Comparison of ENCODE assay signal across 17 cellular contexts in the genomic region with DNA sequence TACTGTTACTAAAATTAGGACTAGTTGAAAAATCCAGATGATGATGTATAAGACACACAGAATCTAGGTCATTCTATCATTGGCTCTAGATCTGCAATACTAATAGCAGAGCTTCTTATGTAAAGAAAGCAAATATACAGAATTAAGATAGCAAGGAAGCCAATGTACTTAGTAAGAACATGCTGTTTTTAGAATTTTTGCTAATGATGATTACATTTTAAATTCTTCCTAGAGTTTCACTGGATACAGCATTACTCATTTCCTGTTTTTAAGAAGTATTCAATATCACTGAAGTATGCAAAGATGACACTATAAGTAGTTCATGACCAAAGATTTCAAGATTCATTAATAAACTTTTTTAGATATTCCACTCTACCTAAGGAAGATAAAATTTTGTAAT.
DNase-seq lines count a peak whose midpoint lies in the region; ATAC-seq, FAIRE-seq and TF ChIP-seq lines count a peak whose summit lies in the region.
"Had no signal": no experiment of that assay in that cellular context is flagged by ENCODE, and none has a peak within 500 bp of the region (broad histone marks: within the 10 kb centered on the region; RNA-seq: fewer than 3 reads in every experiment).

No MANE protein-coding gene starts in this region.

- no peak overlapping the region for H4K91ac ChIP-seq in mesenchymal stem cell (ENCODE audit: low read length)

- H3K4me3 ChIP-seq in DOHH2 (ENCODE audit: low read length), result no peak overlapping the region
- H3K4me3 ChIP-seq in endothelial cell of umbilical vein (replicated peaks in 1 of 3; ENCODE audit: insufficient read depth in 1 of 3, low read depth in 1 of 3, low read length in 3 of 3), result no peak overlapping the region
- H3K4me3 ChIP-seq in mesenchymal stem cell (ENCODE audit: insufficient read depth in 1 of 2, low read depth in 1 of 2, low read length in 2 of 2), result no peak overlapping the region
- H3K4me3 ChIP-seq: K562, right lobe of liver, upper lobe of left lung had no signal

- FAIRE-seq in RCC 7860 (lab: Jason Lieb, UNC) (peak; percentile 61), endothelial cell of umbilical vein (lab: Jason Lieb, UNC) (peak; percentile 24)
- FAIRE-seq: K562 had no signal

- POLR2A ChIA-PET in endothelial cell of umbilical vein (lab: Charles Lee), result no interaction called here

- no peaks in the 10 kb centered on the region for H3K36me3 ChIP-seq in DOHH2 (ENCODE audit: control insufficient read depth, low read length)
- no peaks in the 10 kb centered on the region for H3K36me3 ChIP-seq in endothelial cell of umbilical vein (ENCODE audit: control insufficient read depth in 2 of 2, extremely low read depth in 1 of 2, insufficient read depth in 2 of 2, low read length in 2 of 2)
- H3K36me3 ChIP-seq in mesenchymal stem cell (ENCODE audit: control insufficient read depth in 1 of 2, insufficient read depth in 2 of 2, low read depth in 1 of 2, low read length in 2 of 2), result no peaks in the 10 kb centered on the region
- H3K36me3 ChIP-seq: right lobe of liver, upper lobe of left lung had no signal

- TF ChIP-seq CTCF in DOHH2 (IDR thresholded peaks at IDR 0.05; ENCODE audit: low read depth, low read length, poor library complexity, severe bottlenecking) (no peak), endothelial cell of umbilical vein (IDR thresholded peaks at IDR 0.05; ENCODE audit: extremely low read depth in 1 of 2, insufficient read depth in 1 of 2, low read depth in 1 of 2, low read length in 2 of 2) (no peak)

- H3K9ac ChIP-seq in endothelial cell of umbilical vein (replicated peaks; ENCODE audit: extremely low read depth, insufficient read depth, low read length), result peak overlapping the region; percentile 37
- peak overlapping the region; percentile 19 for H3K9ac ChIP-seq in mesenchymal stem cell (ENCODE audit: low read length)

- intact Hi-C loops in endothelial cell of umbilical vein (cut with micrococcal nuclease), result no loop called here

- H3K27ac ChIP-seq in DOHH2 (ENCODE audit: low read depth, low read length) (no peak overlapping the region), endothelial cell of umbilical vein (ENCODE audit: insufficient read depth, low read depth, low read length) (peak overlapping the region; percentile 29), mesenchymal stem cell (ENCODE audit: low read length, poor library complexity, severe bottlenecking) (no peak overlapping the region)
- H3K27ac ChIP-seq: right lobe of liver, upper lobe of left lung had no signal

- TF ChIP-seq POLR2A in endothelial cell of umbilical vein (IDR thresholded peaks at IDR 0.05; ENCODE audit: low read depth, low read length), result no peak

- no peaks in the 10 kb centered on the region for H3K9me1 ChIP-seq in endothelial cell of umbilical vein (replicated peaks; ENCODE audit: control insufficient read depth, extremely low read depth, insufficient read depth, low read length)

- CTCF ChIA-PET in endothelial cell of umbilical vein (lab: Charles Lee), result no interaction called here

- H3K18ac ChIP-seq in mesenchymal stem cell (ENCODE audit: low read depth in 1 of 2, low read length in 2 of 2), result no peak overlapping the region

- H2BK12ac ChIP-seq in mesenchymal stem cell (ENCODE audit: low read length in 2 of 2), result no peak overlapping the region

- H4K8ac ChIP-seq in mesenchymal stem cell (ENCODE audit: low read length), result no peak overlapping the region

- peaks cover 16% of the 10 kb centered on the region for H3K4me1 ChIP-seq in DOHH2 (ENCODE audit: control insufficient read depth, low read length)
- H3K4me1 ChIP-seq in endothelial cell of umbilical vein (ENCODE audit: control insufficient read depth, extremely low read depth, insufficient read depth, low read length), result peaks cover 18% of the 10 kb centered on the region
- H3K4me1 ChIP-seq in mesenchymal stem cell (ENCODE audit: control insufficient read depth, insufficient read depth, low read depth, low read length), result no peaks in the 10 kb centered on the region
- H3K4me1 ChIP-seq: right lobe of liver, upper lobe of left lung had no signal

- H3K4ac ChIP-seq in mesenchymal stem cell (ENCODE audit: low read depth in 1 of 2, low read length in 2 of 2), result no peak overlapping the region

- H2BK5ac ChIP-seq in mesenchymal stem cell (ENCODE audit: low read depth, low read length, poor library complexity, severe bottlenecking), result no peak overlapping the region

- DNase-seq in RCC 7860 (ENCODE audit: low spot score) (no peak), endothelial cell of umbilical vein (ENCODE audit: low read depth, low spot score) (peak; percentile 60), mesenchymal stem cell (peak; percentile 35), NCI-H1930 (lab: John Stamatoyannopoulos, UW) (no peak), activated gamma-delta T cell (lab: John Stamatoyannopoulos, UW) (no peak)
- DNase-seq: DMS79; foreskin melanocyte; NCI-H1048; occipital lobe; right lobe of liver; stimulated activated naive CD8-positive, alpha-beta T cell treated with anti-CD3 and anti-CD28 coated beads, Interleukin-15, amount 100 ng/mL, for 72 hours; T-helper 2 cell; upper lobe of left lung had no signal

- H3K27me3 ChIP-seq in DOHH2 (ENCODE audit: control insufficient read depth, low read length) (no peaks in the 10 kb centered on the region), endothelial cell of umbilical vein (ENCODE audit: control insufficient read depth in 2 of 2, insufficient read depth in 2 of 2, low read length in 2 of 2) (no peaks in the 10 kb centered on the region), mesenchymal stem cell (ENCODE audit: control insufficient read depth in 1 of 2, insufficient read depth in 1 of 2, low read length in 2 of 2) (no peaks in the 10 kb centered on the region)
- H3K27me3 ChIP-seq: right lobe of liver, upper lobe of left lung had no signal

- H2AFZ ChIP-seq in endothelial cell of umbilical vein (ENCODE audit: low read depth, low read length) (no peak overlapping the region), mesenchymal stem cell (ENCODE audit: low read depth, low read length) (no peak overlapping the region)

- no peak overlapping the region for H2BK15ac ChIP-seq in mesenchymal stem cell (ENCODE audit: low read depth, poor library complexity, severe bottlenecking)

- no peak for ATAC-seq in HG02970 (IDR thresholded peaks at IDR 0.05; ENCODE audit: low FRiP score, unreplicated experiment)
- ATAC-seq in HG03378 (IDR thresholded peaks at IDR 0.05; ENCODE audit: unreplicated experiment), result no peak
- ATAC-seq: K562; right lobe of liver; stimulated activated naive CD8-positive, alpha-beta T cell treated with anti-CD3 and anti-CD28 coated beads, Interleukin-15, amount 100 ng/mL, for 72 hours had no signal

- H3K14ac ChIP-seq in mesenchymal stem cell (ENCODE audit: low read length in 2 of 2), result no peak overlapping the region

- no peak overlapping the region for H2BK120ac ChIP-seq in mesenchymal stem cell (ENCODE audit: low read depth, low read length)

- H3K4me2 ChIP-seq in DOHH2 (ENCODE audit: low read length) (peak overlapping the region; percentile 11; the same call in 1 of the 2 replicates), endothelial cell of umbilical vein (ENCODE audit: insufficient read depth, low read length) (peak overlapping the region; percentile 78), mesenchymal stem cell (ENCODE audit: low read length, poor library complexity, severe bottlenecking) (no peak overlapping the region)

- no peaks in the 10 kb centered on the region for H3F3A ChIP-seq in DOHH2 (ENCODE audit: control insufficient read depth, insufficient read depth)

- H4K20me1 ChIP-seq in DOHH2 (ENCODE audit: control insufficient read depth, insufficient read depth, low read depth, low read length) (no peaks in the 10 kb centered on the region), endothelial cell of umbilical vein (replicated peaks; ENCODE audit: control insufficient read depth, extremely low read depth, insufficient read depth, low read length) (no peaks in the 10 kb centered on the region)

- no peak overlapping the region for H2AK5ac ChIP-seq in mesenchymal stem cell (ENCODE audit: low read length, severe bottlenecking)

- no peak overlapping the region for H3K23ac ChIP-seq in mesenchymal stem cell (ENCODE audit: low read length in 2 of 2)

- H3K79me2 ChIP-seq in DOHH2 (ENCODE audit: control insufficient read depth, low read length) (no peaks in the 10 kb centered on the region), endothelial cell of umbilical vein (ENCODE audit: control insufficient read depth, insufficient read depth, low read length) (no peaks in the 10 kb centered on the region)

- BruUV-seq in endothelial cell of umbilical vein (replicated peaks; lab: Mats Ljungman, UMichigan), result no TSS peak

- no peaks in the 10 kb centered on the region for H3K9me2 ChIP-seq in DOHH2 (replicated peaks; ENCODE audit: control insufficient read depth, low read length)

- no peaks in the 10 kb centered on the region for H3K79me1 ChIP-seq in mesenchymal stem cell (replicated peaks; ENCODE audit: low read length, poor library complexity, severe bottlenecking)

- no peaks in the 10 kb centered on the region for H3K9me3 ChIP-seq in DOHH2 (ENCODE audit: control insufficient read depth, insufficient read depth, low read length)
- no peaks in the 10 kb centered on the region for H3K9me3 ChIP-seq in endothelial cell of umbilical vein (replicated peaks; ENCODE audit: control insufficient read depth, insufficient read depth, low read length)
- peaks cover 19% of the 10 kb centered on the region for H3K9me3 ChIP-seq in mesenchymal stem cell (ENCODE audit: control insufficient read depth, low read length)
- H3K9me3 ChIP-seq: right lobe of liver had no signal

- dilution Hi-C loops in endothelial cell of umbilical vein (cut with MboI; ENCODE audit: extremely low pct_ligation_motif_present, low sequenced_read_pairs), result no loop called here

TF ChIP-seq in endothelial cell of umbilical vein, 7 proteins besides CTCF, POLR2A, EP300 and RAD21:
- TF ChIP-seq FOS (IDR thresholded peaks at IDR 0.05; ENCODE audit: borderline replicate concordance, insufficient read depth, low read length) (peak; percentile 46), POLR2AphosphoS5 (IDR thresholded peaks at IDR 0.05; ENCODE audit: insufficient read depth, low read depth, low read length) (no peak), JUN (IDR thresholded peaks at IDR 0.05; ENCODE audit: borderline replicate concordance, insufficient read depth, insufficient read length, low read depth) (peak; percentile 52)

Comparison
In these comparisons a context has a peak if more than half of its experiments do, and no peak if none do; other contexts are left out.
1. DNase-seq: peak in endothelial cell of umbilical vein (single experiment) and mesenchymal stem cell (single experiment); none in RCC 7860 (single experiment), NCI-H1930 (0 of 2) and activated gamma-delta T cell (single experiment).